ENCODE assay signal across 27 cellular contexts in the genomic region with DNA sequence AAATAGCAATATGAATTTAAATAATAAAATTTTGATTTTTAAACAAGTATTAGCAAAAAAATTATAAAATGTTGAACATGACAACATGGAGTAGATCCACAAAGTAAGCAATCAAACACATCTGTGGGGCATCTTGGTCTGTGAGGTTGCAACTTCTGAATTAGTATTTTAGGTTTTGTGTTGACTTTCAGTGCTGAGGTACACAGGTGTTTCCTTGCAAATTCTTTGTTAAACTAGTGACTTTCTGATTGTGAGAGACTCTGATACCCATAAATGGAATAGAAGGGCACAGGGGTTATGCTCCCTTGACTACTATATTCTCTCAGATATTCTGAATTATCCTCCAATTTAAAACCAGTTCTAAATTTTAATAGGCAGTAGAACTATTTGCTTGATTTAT.
"Had no signal": no experiment of that assay in that cellular context is flagged by ENCODE, and none has a peak within 500 bp of the region (broad histone marks: within the 10 kb centered on the region; RNA-seq: fewer than 3 reads in every experiment).

No MANE protein-coding gene starts in this region.

- ATAC-seq: stimulated activated effector memory CD8-positive, alpha-beta T cell treated with anti-CD3 and anti-CD28 coated beads, Interleukin-12 subunit alpha, Interleukin-12 subunit beta, amount 100 ng/mL, for 72 hours; stimulated activated memory B cell treated with anti-CD40 and anti-IgM and Interleukin-4, amounts not matched to agents 10 μg/mL and 1 μg/mL and 100 μg/mL, for 72 hours; stimulated activated naive B cell treated with anti-CD40 and anti-IgM and Interleukin-4, amounts not matched to agents 10 μg/mL and 1 μg/mL and 100 μg/mL, for 72 hours; stimulated activated naive CD8-positive, alpha-beta T cell treated with anti-CD3 and anti-CD28 coated beads, Interleukin-15, amount 100 ng/mL, for 72 hours; stimulated activated naive CD8-positive, alpha-beta T cell treated with anti-CD3 and anti-CD28 coated beads, Interleukin-15, Interleukin-2, amounts not matched to agents 100 U/mL and 50 U/mL, for 24 hours; upper lobe of right lung had no signal

- H3K36me3 Mint-ChIP-seq: stimulated activated effector memory CD8-positive, alpha-beta T cell treated with anti-CD3 and anti-CD28 coated beads, Interleukin-12 subunit alpha, Interleukin-12 subunit beta, amount 100 ng/mL, for 72 hours; stimulated activated memory B cell treated with anti-CD40 and anti-IgM and Interleukin-4, amounts not matched to agents 10 μg/mL and 1 μg/mL and 100 μg/mL, for 72 hours; stimulated activated naive B cell treated with anti-CD40 and anti-IgM and Interleukin-4, amounts not matched to agents 10 μg/mL and 1 μg/mL and 100 μg/mL, for 72 hours had no signal

- H3K27me3 ChIP-seq: stomach, suprapubic skin, testis, thyroid gland, tibial artery, tibial nerve, transverse colon, upper lobe of left lung, upper lobe of right lung, uterus, vagina had no signal

- H3K4me3 ChIP-seq: stomach, suprapubic skin, testis, thoracic aorta, thyroid gland, tibial artery, tibial nerve, transverse colon, upper lobe of left lung, upper lobe of right lung, uterus, vagina had no signal

- H3K27ac ChIP-seq: stomach, suprapubic skin, testis, thoracic aorta, thyroid gland, tibial artery, tibial nerve, transverse colon, upper lobe of left lung, upper lobe of right lung, uterus, vagina had no signal

- H3K9me3 ChIP-seq: suprapubic skin, testis, thoracic aorta, thyroid gland, tibial artery, tibial nerve, transverse colon, upper lobe of right lung, uterus, vagina had no signal

- DNase-seq: stimulated activated CD4-positive, alpha-beta T cell treated with anti-CD3 and anti-CD28 coated beads, Interleukin-2, amount 100 ng/mL, for 48 hours; stimulated activated CD4-positive, alpha-beta T cell treated with anti-CD3 and anti-CD28 coated beads, Interleukin-4, amount 100 ng/mL, for 1 hour; stimulated activated CD4-positive, alpha-beta T cell treated with anti-CD3 and anti-CD28 coated beads, Interleukin-4, amount 100 ng/mL, for 24 hours; stimulated activated CD4-positive, alpha-beta T cell treated with anti-CD3 and anti-CD28 coated beads, Interleukin-4, amount 100 ng/mL, for 4 hours; stimulated activated CD8-positive, alpha-beta memory T cell treated with anti-CD3 and anti-CD28 coated beads, Interleukin-4, amount 100 ng/mL, for 48 hours; stimulated activated naive B cell treated with anti-CD40 and anti-IgM and Interleukin-4, amounts not matched to agents 10 μg/mL and 1 μg/mL and 100 μg/mL, for 72 hours; stimulated activated naive CD4-positive, alpha-beta T cell; stimulated activated naive CD4-positive, alpha-beta T cell treated with Interleukin-2 at 50 U/mL for 16 hours; stimulated activated naive CD8-positive, alpha-beta T cell treated with anti-CD3 and anti-CD28 coated beads, Interleukin-15, amount 100 ng/mL, for 72 hours; stimulated activated naive CD8-positive, alpha-beta T cell treated with anti-CD3 and anti-CD28 coated beads, Interleukin-15, Interleukin-2, amounts not matched to agents 100 U/mL and 50 U/mL, for 24 hours; stomach; substantia nigra; testis; thyroid gland; tibial artery; transverse colon; trophoblast cell; upper lobe of left lung; upper lobe of right lung; uterus had no signal

- H3K27ac Mint-ChIP-seq: stimulated activated effector memory CD8-positive, alpha-beta T cell treated with anti-CD3 and anti-CD28 coated beads, Interleukin-12 subunit alpha, Interleukin-12 subunit beta, amount 100 ng/mL, for 72 hours; stimulated activated memory B cell treated with anti-CD40 and anti-IgM and Interleukin-4, amounts not matched to agents 10 μg/mL and 1 μg/mL and 100 μg/mL, for 72 hours; stimulated activated naive B cell treated with anti-CD40 and anti-IgM and Interleukin-4, amounts not matched to agents 10 μg/mL and 1 μg/mL and 100 μg/mL, for 72 hours; stimulated activated naive CD8-positive, alpha-beta T cell treated with anti-CD3 and anti-CD28 coated beads, Interleukin-15, amount 100 ng/mL, for 72 hours; stimulated activated naive CD8-positive, alpha-beta T cell treated with anti-CD3 and anti-CD28 coated beads, Interleukin-15, Interleukin-2, amounts not matched to agents 100 ng/mL and 50 ng/mL, for 24 hours had no signal

- H3K4me1 ChIP-seq: stomach, suprapubic skin, testis, thyroid gland, tibial artery, tibial nerve, transverse colon, upper lobe of left lung, upper lobe of right lung, uterus, vagina had no signal

- H3K4me3 Mint-ChIP-seq: stimulated activated effector memory CD8-positive, alpha-beta T cell treated with anti-CD3 and anti-CD28 coated beads, Interleukin-12 subunit alpha, Interleukin-12 subunit beta, amount 100 ng/mL, for 72 hours; stimulated activated memory B cell treated with anti-CD40 and anti-IgM and Interleukin-4, amounts not matched to agents 10 μg/mL and 1 μg/mL and 100 μg/mL, for 72 hours; stimulated activated naive B cell treated with anti-CD40 and anti-IgM and Interleukin-4, amounts not matched to agents 10 μg/mL and 1 μg/mL and 100 μg/mL, for 72 hours; stimulated activated naive CD8-positive, alpha-beta T cell treated with anti-CD3 and anti-CD28 coated beads, Interleukin-15, amount 100 ng/mL, for 72 hours; stimulated activated naive CD8-positive, alpha-beta T cell treated with anti-CD3 and anti-CD28 coated beads, Interleukin-15, Interleukin-2, amounts not matched to agents 100 ng/mL and 50 ng/mL, for 24 hours had no signal

- H3K36me3 ChIP-seq: stomach, suprapubic skin, thoracic aorta, thyroid gland, tibial artery, tibial nerve, transverse colon, upper lobe of left lung, upper lobe of right lung, uterus, vagina had no signal

- H3K27me3 Mint-ChIP-seq: stimulated activated memory B cell treated with anti-CD40 and anti-IgM and Interleukin-4, amounts not matched to agents 10 μg/mL and 1 μg/mL and 100 μg/mL, for 72 hours; stimulated activated naive B cell treated with anti-CD40 and anti-IgM and Interleukin-4, amounts not matched to agents 10 μg/mL and 1 μg/mL and 100 μg/mL, for 72 hours; stimulated activated naive CD8-positive, alpha-beta T cell treated with anti-CD3 and anti-CD28 coated beads, Interleukin-15, amount 100 ng/mL, for 72 hours; stimulated activated naive CD8-positive, alpha-beta T cell treated with anti-CD3 and anti-CD28 coated beads, Interleukin-15, Interleukin-2, amounts not matched to agents 100 ng/mL and 50 ng/mL, for 24 hours had no signal

- H3K4me1 Mint-ChIP-seq: stimulated activated effector memory CD8-positive, alpha-beta T cell treated with anti-CD3 and anti-CD28 coated beads, Interleukin-12 subunit alpha, Interleukin-12 subunit beta, amount 100 ng/mL, for 72 hours; stimulated activated memory B cell treated with anti-CD40 and anti-IgM and Interleukin-4, amounts not matched to agents 10 μg/mL and 1 μg/mL and 100 μg/mL, for 72 hours; stimulated activated naive B cell treated with anti-CD40 and anti-IgM and Interleukin-4, amounts not matched to agents 10 μg/mL and 1 μg/mL and 100 μg/mL, for 72 hours; stimulated activated naive CD8-positive, alpha-beta T cell treated with anti-CD3 and anti-CD28 coated beads, Interleukin-15, amount 100 ng/mL, for 72 hours had no signal
